ENCODE assay signal across 25 cellular contexts in the genomic region with DNA sequence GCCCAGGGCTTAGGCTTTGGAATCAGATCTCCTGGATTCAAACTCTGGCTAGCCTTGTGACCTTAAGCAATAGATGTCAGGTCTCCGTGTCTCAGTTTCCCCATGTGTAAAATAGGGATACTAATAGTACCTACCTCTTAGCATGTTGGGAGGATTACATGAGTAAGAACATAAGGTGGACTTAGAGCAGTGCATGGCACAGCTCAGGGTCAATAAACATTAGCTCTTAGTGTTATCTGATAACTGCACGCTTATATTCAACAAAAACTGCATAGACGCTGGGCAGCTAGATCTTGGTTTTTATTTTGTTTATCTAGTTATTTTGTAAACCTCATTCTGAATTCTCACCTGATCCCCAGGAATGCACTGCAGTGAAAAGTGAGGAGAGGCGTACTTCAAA. TPM values are rescaled to one million over a fixed set of nuclear protein-coding genes. Genes with fewer than 3 reads are reported as not detected.
DNase-seq lines count a peak whose midpoint lies in the region; ATAC-seq, FAIRE-seq and TF ChIP-seq lines count a peak whose summit lies in the region.
"Had no signal": no experiment of that assay in that cellular context is flagged by ENCODE, and none has a peak within 500 bp of the region (broad histone marks: within the 10 kb centered on the region; RNA-seq: fewer than 3 reads in every experiment).

No MANE protein-coding gene starts in this region.

- no peak for TF ChIP-seq CTCF in HepG2 (CRISPR knock-in tag; IDR thresholded peaks at IDR 0.05)
- TF ChIP-seq CTCF in right lobe of liver (IDR thresholded peaks at IDR 0.05) = no peak
- TF ChIP-seq CTCF in stomach (IDR thresholded peaks at IDR 0.05) = no peak

- CTCF ChIA-PET in HepG2 (lab: Yijun Ruan, JAX; ENCODE audit: low intra/inter-chr PET ratio, low total read pairs) = no interaction called here

- ATAC-seq in HepG2 (peak; percentile 41; the same call in 1 of the 3 replicates), right lobe of liver (no peak)
- ATAC-seq: GM12878 had no signal

- H4K20me1 ChIP-seq in HepG2 (ENCODE audit: insufficient read depth, low read length) (no peaks in the 10 kb centered on the region), Karpas-422 (ENCODE audit: insufficient read depth, low read depth, low read length) (no peaks in the 10 kb centered on the region)
- H4K20me1 ChIP-seq: BLaER1 had no signal

- H3K9me3 ChIP-seq in HepG2 (ENCODE audit: low read length) = peaks cover 6% of the 10 kb centered on the region
- no peaks in the 10 kb centered on the region for H3K9me3 ChIP-seq in right lobe of liver
- no peaks in the 10 kb centered on the region for H3K9me3 ChIP-seq in Karpas-422 (ENCODE audit: low read length)
- no peaks in the 10 kb centered on the region for H3K9me3 ChIP-seq in small intestine (ENCODE audit: control insufficient read depth, low read depth)
- H3K9me3 ChIP-seq in stomach = no peaks in the 10 kb centered on the region
- H3K9me3 ChIP-seq: BE2C had no signal

- no peaks in the 10 kb centered on the region for H3K9me2 ChIP-seq in Karpas-422 (replicated peaks; ENCODE audit: insufficient read depth, low read length)

- H2AFZ ChIP-seq in HepG2 (ENCODE audit: low read length) (no peak overlapping the region), Karpas-422 (ENCODE audit: low read length) (no peak overlapping the region)

- H3K36me3 ChIP-seq in HepG2 (replicated peaks in 1 of 2; ENCODE audit: control insufficient read depth in 1 of 2, insufficient read depth in 2 of 2, low read length in 2 of 2) (no peaks in the 10 kb centered on the region), right lobe of liver (no peaks in the 10 kb centered on the region), Karpas-422 (ENCODE audit: insufficient read depth, low read length) (no peaks in the 10 kb centered on the region), small intestine (ENCODE audit: control insufficient read depth in 2 of 2, insufficient read depth in 2 of 2, low read length in 2 of 2) (no peaks in the 10 kb centered on the region), stomach (no peaks in the 10 kb centered on the region)
- H3K36me3 ChIP-seq: BE2C, BLaER1 had no signal

- H3K4me1 ChIP-seq in HepG2 (ENCODE audit: insufficient read depth, low read length) (peaks cover 28% of the 10 kb centered on the region), right lobe of liver (no peaks in the 10 kb centered on the region), Karpas-422 (ENCODE audit: low read length) (no peaks in the 10 kb centered on the region), small intestine (ENCODE audit: control insufficient read depth in 2 of 2, insufficient read depth in 1 of 2, low read depth in 1 of 2, low read length in 1 of 2) (no peaks in the 10 kb centered on the region), stomach (peaks cover under 1 to 28% (median 11%) of the 10 kb centered on the region in 4 donors)
- H3K4me1 ChIP-seq: BE2C had no signal

- WGBS in HepG2 (ENCODE audit: low lambda C conversion rate) = 21% methylated on average over 4 of the region's 4 CpGs
- WGBS in right lobe of liver (ENCODE audit: insufficient coverage, low coverage, low lambda C conversion rate, missing lambda C conversion rate) = 78% methylated on average over 4 of the region's 4 CpGs
- 30 to 78% (median 62%) methylated on average over 4 of the region's 4 CpGs for WGBS in small intestine, 3 donors
- WGBS in stomach, 5 donors = 53 to 60% (median 58%) methylated on average over 4 of the region's 4 CpGs

- POLR2A ChIA-PET in HepG2 (lab: Yijun Ruan, JAX) = no interaction called here

- TF ChIP-seq POLR2A in HepG2 (IDR thresholded peaks at IDR 0.05; ENCODE audit: insufficient read depth in 1 of 2, low read depth in 2 of 2, low read length in 2 of 2) (no peak), right lobe of liver (IDR thresholded peaks at IDR 0.05) (no peak), stomach (IDR thresholded peaks at IDR 0.05) (no peak)

- FAIRE-seq in HepG2 (lab: Jason Lieb, UNC) (no peak), small intestine (lab: Jason Lieb, UNC) (no peak)
- FAIRE-seq: A204.1, GM12878, GM12892, GM18507 had no signal

- BruUV-seq in HepG2 (replicated peaks; lab: Mats Ljungman, UMichigan) = no TSS peak

- TF ChIP-seq RAD21 in HepG2 (CRISPR knock-in tag; IDR thresholded peaks at IDR 0.05) = no peak

- no peak for DNase-seq in HepG2 (ENCODE audit: low spot score)
- no peak for DNase-seq in right lobe of liver
- DNase-seq in Karpas-422 = peak; percentile 10
- DNase-seq in small intestine = peak; percentile 64
- no peak for DNase-seq in stomach
- DNase-seq: 8988T; ACHN; BE2C; C1 segment of cervical spinal cord; CD4-positive, alpha-beta memory T cell; CD4-positive, CD25-positive, alpha-beta regulatory T cell; CD8-positive, alpha-beta memory T cell; COR-L47; DMS 273 treated with DMSO at 0.1 percent for 48 hours; DMS153; DMS79; DND-41; EL; GDM1 had no signal

- H3K4me3 ChIP-seq in HepG2 (replicated peaks in 1 of 3; ENCODE audit: insufficient read depth in 1 of 3, low read depth in 2 of 3, low read length in 3 of 3) (no peak overlapping the region), right lobe of liver (no peak overlapping the region), Karpas-422 (ENCODE audit: low read length) (no peak overlapping the region), small intestine (ENCODE audit: low read depth in 1 of 2, low read length in 2 of 2) (no peak overlapping the region), stomach (no peak overlapping the region)
- H3K4me3 ChIP-seq: BLaER1, GM12878 had no signal

- intact Hi-C loops in HepG2 (cut with micrococcal nuclease; ENCODE audit: unreplicated experiment) = no loop called here
- intact Hi-C loops in right lobe of liver (cut with DNase I) = no loop called here
- intact Hi-C loops in stomach (cut with DNase I; ENCODE audit: low total_unique reads) = no loop called here

- H3K27ac ChIP-seq in HepG2 (ENCODE audit: extremely low read length, insufficient read depth, low read length) = no peak overlapping the region
- no peak overlapping the region for H3K27ac ChIP-seq in right lobe of liver
- no peak overlapping the region for H3K27ac ChIP-seq in Karpas-422 (ENCODE audit: low read length)
- H3K27ac ChIP-seq in small intestine (ENCODE audit: low read depth in 1 of 2, low read length in 1 of 2) = no peak overlapping the region
- no peak overlapping the region for H3K27ac ChIP-seq in stomach
- H3K27ac ChIP-seq: BLaER1 had no signal

- no peak overlapping the region for H3K9ac ChIP-seq in HepG2 (ENCODE audit: insufficient read depth, low read depth, low read length)
- H3K9ac ChIP-seq in Karpas-422 (ENCODE audit: low read length) = no peak overlapping the region
- H3K9ac ChIP-seq: BLaER1 had no signal

- H3K27me3 ChIP-seq in HepG2 (ENCODE audit: control insufficient read depth in 1 of 2, insufficient read depth in 2 of 2, low read length in 2 of 2) = no peaks in the 10 kb centered on the region
- no peaks in the 10 kb centered on the region for H3K27me3 ChIP-seq in right lobe of liver
- H3K27me3 ChIP-seq in Karpas-422 (ENCODE audit: low read length) = no peaks in the 10 kb centered on the region
- no peaks in the 10 kb centered on the region for H3K27me3 ChIP-seq in small intestine (ENCODE audit: control insufficient read depth in 2 of 2, insufficient read depth in 2 of 2, low read length in 2 of 2)
- no peaks in the 10 kb centered on the region for H3K27me3 ChIP-seq in stomach
- H3K27me3 ChIP-seq: BE2C, BLaER1 had no signal

- no peaks in the 10 kb centered on the region for H3K79me2 ChIP-seq in HepG2 (ENCODE audit: insufficient read depth, low read length)
- H3K79me2 ChIP-seq in Karpas-422 (ENCODE audit: low read length) = no peaks in the 10 kb centered on the region

- H3K4me2 ChIP-seq in HepG2 (ENCODE audit: low read depth, low read length) (0 out of 2 replicates have a peak overlapping the region, but pooled peaks have one; percentile 10), Karpas-422 (ENCODE audit: low read depth, low read length, poor library complexity, severe bottlenecking) (no peak overlapping the region)
- H3K4me2 ChIP-seq: BLaER1 had no signal

- in situ Hi-C loops in HepG2 (cut with HindIII; ENCODE audit: extremely low pct_ligation_motif_present, low pct_unique_long_range_greater_than_20kb) = no loop called here

- TF ChIP-seq EP300 in HepG2 (IDR thresholded peaks at IDR 0.05; ENCODE audit: low read depth in 2 of 2, low read length in 2 of 2) (no peak), HepG2 (CRISPR knock-in tag; IDR thresholded peaks at IDR 0.05; ENCODE audit: borderline replicate concordance) (no peak), stomach (IDR thresholded peaks at IDR 0.05) (no peak)

RNA-seq across cellular contexts. Expression of a gene that starts 17.2 kb away (rescaled TPM):
- total RNA-seq in HepG2 (2016; rRNA removed; fragmentation: Illumina TruSeq; extraction: Trizol) = 4.0 and 6.1 TPM in 2 replicates
- total RNA-seq in HepG2 (2016; cell fraction: cytosol; rRNA removed; fragmentation: Illumina TruSeq; extraction: Trizol; ENCODE audit: low read depth) = 6.2 and 7.7 TPM in 2 replicates
- total RNA-seq in HepG2 (2016; cell fraction: insoluble cytoplasmic fraction; rRNA removed; fragmentation: Illumina TruSeq; extraction: Trizol) = 4.0 and 4.2 TPM in 2 replicates
- total RNA-seq in HepG2 (2016; cell fraction: membrane; rRNA removed; fragmentation: Illumina TruSeq; extraction: Trizol) = 6.2 and 7.7 TPM in 2 replicates
- total RNA-seq in HepG2 (2016; cell fraction: nucleus; rRNA removed; fragmentation: Illumina TruSeq; extraction: Trizol) = 5.0 and 7.0 TPM in 2 replicates
- 4.9 and 6.6 TPM in 2 replicates for polyA plus RNA-seq in HepG2 (2011; rRNA removed)
- polyA plus RNA-seq in HepG2 (2011; cell fraction: cytosol; rRNA removed) = 4.4 and 4.6 TPM in 2 replicates
- polyA plus RNA-seq in HepG2 (2011; cell fraction: nucleus; rRNA removed) = 5.3 and 6.9 TPM in 2 replicates
- 2.7 and 3.4 TPM in 2 replicates for polyA plus RNA-seq in HepG2 (2012)
- polyA plus RNA-seq in HepG2 (2016; cell fraction: cytosol; fragmentation: Illumina TruSeq; extraction: Trizol; ENCODE audit: low read depth) = 5.8 and 8.1 TPM in 2 replicates
- 3.9 and 4.1 TPM in 2 replicates for polyA plus RNA-seq in HepG2 (2016; cell fraction: insoluble cytoplasmic fraction; fragmentation: Illumina TruSeq; extraction: Trizol; ENCODE audit: low read depth)
- polyA plus RNA-seq in HepG2 (2016; cell fraction: membrane; fragmentation: Illumina TruSeq; extraction: Trizol; ENCODE audit: low read depth) = 5.9 and 6.2 TPM in 2 replicates
- polyA plus RNA-seq in HepG2 (2016; cell fraction: nucleus; fragmentation: Illumina TruSeq; extraction: Trizol; ENCODE audit: insufficient read depth, low read depth) = 3.4 and 12.1 TPM in 2 replicates
- 0.23 and 7.4 TPM in 2 replicates for polyA minus RNA-seq in HepG2 (2011; rRNA and poly(A)+ RNA removed; ENCODE audit: low replicate concordance)
- 1.5 and 3.0 TPM in 2 replicates for polyA minus RNA-seq in HepG2 (2011; cell fraction: cytosol; rRNA and poly(A)+ RNA removed)
- 6.3 and 9.0 TPM in 2 replicates for polyA minus RNA-seq in HepG2 (2011; cell fraction: nucleus; rRNA and poly(A)+ RNA removed)
- 10 to 100 TPM in 4 of 6 experiments, 1 to 10 TPM in 2; 7.6 to 15.6 (median 12.2) TPM for total RNA-seq in right lobe of liver
- not detected in 2 replicates for total RNA-seq in Karpas-422 (2014; rRNA removed; shearing (Covaris generic); ENCODE audit: low replicate concordance)
- polyA plus RNA-seq in small intestine = 1 to 10 TPM; 1.1 to 7.8 (median 6.2) TPM
- total RNA-seq in stomach = 10 to 100 TPM in 4 of 5 donors, 1 to 10 TPM in 1; 1.4 to 92.8 (median 57.8) TPM
- polyA plus RNA-seq in stomach = 10 to 100 TPM in 1 of 3 donors, 1 to 10 TPM in 2; 7.6 to 10.3 (median 7.9) TPM
- total RNA-seq: G401 had no signal

Comparison
In these comparisons a context has a peak if more than half of its experiments do, and no peak if none do; other contexts are left out.
1. DNase-seq: peak in Karpas-422 (single experiment) and small intestine (single experiment); none in HepG2 (single experiment), right lobe of liver (0 of 3) and stomach (single experiment).